Comparison of ENCODE assay signal across 2 cellular contexts in the genomic region with DNA sequence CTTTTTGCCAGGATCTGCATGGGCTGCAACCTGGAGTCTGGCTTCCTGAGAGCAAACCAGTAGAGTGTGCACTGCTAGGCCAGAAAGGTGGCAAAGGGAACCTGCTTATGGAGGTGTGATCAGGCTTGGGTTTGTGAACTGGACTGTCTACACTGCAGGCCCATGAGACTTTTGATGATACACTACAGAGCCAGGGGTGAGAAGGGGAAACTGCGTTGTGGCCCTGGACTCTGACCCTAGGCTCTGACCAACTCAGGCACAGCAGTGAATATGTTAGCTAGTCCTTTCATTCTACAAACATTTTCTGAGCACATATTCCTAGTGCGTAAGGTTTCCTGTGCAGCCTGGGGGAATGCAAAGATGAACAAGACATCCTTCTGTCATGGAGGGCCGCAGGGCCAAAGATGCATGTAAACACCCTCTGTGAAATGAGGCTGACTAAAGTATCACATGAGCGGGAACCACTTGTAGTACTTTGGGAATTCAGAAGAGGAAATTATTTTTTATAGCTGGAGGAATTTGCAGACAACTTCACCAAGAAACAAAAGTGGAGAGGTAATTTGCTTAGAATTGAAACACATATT.
TF ChIP-seq lines count a peak whose summit lies in the region.

No MANE protein-coding gene starts in this region.

TF ChIP-seq in HepG2, 621 proteins besides CTCF, POLR2A, EP300 and RAD21:
- TF ChIP-seq MLXIP (CRISPR knock-in tag; IDR thresholded peaks at IDR 0.05; ENCODE audit: borderline replicate concordance) (no peak), HMG20A (CRISPR knock-in tag; IDR thresholded peaks at IDR 0.05; ENCODE audit: borderline replicate concordance) (0 out of 2 replicates have a peak, but pooled peaks have one; percentile 33), GATAD2A (CRISPR knock-in tag; IDR thresholded peaks at IDR 0.05) (0 out of 2 replicates have a peak, but pooled peaks have one; percentile 24), ZMYM3 (CRISPR knock-in tag; IDR thresholded peaks at IDR 0.05) (0 out of 2 replicates have a peak, but pooled peaks have one; percentile 39), HNF4A (CRISPR knock-in tag; IDR thresholded peaks at IDR 0.05) (peak; percentile 64), ZSCAN20 (CRISPR knock-in tag; IDR thresholded peaks at IDR 0.05; ENCODE audit: borderline replicate concordance) (peak; percentile 99), ZNF264 (CRISPR knock-in tag; IDR thresholded peaks at IDR 0.05) (no peak), SALL1 (CRISPR knock-in tag; IDR thresholded peaks at IDR 0.05) (peak; percentile 30; the same call in 1 of the 2 replicates)
- TF ChIP-seq, protein P1, sequence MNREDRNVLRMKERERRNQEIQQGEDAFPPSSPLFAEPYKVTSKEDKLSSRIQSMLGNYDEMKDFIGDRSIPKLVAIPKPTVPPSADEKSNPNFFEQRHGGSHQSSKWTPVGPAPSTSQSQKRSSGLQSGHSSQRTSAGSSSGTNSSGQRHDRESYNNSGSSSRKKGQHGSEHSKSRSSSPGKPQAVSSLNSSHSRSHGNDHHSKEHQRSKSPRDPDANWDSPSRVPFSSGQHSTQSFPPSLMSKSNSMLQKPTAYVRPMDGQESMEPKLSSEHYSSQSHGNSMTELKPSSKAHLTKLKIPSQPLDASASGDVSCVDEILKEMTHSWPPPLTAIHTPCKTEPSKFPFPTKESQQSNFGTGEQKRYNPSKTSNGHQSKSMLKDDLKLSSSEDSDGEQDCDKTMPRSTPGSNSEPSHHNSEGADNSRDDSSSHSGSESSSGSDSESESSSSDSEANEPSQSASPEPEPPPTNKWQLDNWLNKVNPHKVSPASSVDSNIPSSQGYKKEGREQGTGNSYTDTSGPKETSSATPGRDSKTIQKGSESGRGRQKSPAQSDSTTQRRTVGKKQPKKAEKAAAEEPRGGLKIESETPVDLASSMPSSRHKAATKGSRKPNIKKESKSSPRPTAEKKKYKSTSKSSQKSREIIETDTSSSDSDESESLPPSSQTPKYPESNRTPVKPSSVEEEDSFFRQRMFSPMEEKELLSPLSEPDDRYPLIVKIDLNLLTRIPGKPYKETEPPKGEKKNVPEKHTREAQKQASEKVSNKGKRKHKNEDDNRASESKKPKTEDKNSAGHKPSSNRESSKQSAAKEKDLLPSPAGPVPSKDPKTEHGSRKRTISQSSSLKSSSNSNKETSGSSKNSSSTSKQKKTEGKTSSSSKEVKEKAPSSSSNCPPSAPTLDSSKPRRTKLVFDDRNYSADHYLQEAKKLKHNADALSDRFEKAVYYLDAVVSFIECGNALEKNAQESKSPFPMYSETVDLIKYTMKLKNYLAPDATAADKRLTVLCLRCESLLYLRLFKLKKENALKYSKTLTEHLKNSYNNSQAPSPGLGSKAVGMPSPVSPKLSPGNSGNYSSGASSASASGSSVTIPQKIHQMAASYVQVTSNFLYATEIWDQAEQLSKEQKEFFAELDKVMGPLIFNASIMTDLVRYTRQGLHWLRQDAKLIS (CRISPR knock-in tag; IDR thresholded peaks at IDR 0.05), result no peak
- TF ChIP-seq, protein P2, sequence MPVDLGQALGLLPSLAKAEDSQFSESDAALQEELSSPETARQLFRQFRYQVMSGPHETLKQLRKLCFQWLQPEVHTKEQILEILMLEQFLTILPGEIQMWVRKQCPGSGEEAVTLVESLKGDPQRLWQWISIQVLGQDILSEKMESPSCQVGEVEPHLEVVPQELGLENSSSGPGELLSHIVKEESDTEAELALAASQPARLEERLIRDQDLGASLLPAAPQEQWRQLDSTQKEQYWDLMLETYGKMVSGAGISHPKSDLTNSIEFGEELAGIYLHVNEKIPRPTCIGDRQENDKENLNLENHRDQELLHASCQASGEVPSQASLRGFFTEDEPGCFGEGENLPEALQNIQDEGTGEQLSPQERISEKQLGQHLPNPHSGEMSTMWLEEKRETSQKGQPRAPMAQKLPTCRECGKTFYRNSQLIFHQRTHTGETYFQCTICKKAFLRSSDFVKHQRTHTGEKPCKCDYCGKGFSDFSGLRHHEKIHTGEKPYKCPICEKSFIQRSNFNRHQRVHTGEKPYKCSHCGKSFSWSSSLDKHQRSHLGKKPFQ (CRISPR knock-in tag; IDR thresholded peaks at IDR 0.05; ENCODE audit: insufficient replicate concordance), result peak; percentile 53
- TF ChIP-seq, protein P3, sequence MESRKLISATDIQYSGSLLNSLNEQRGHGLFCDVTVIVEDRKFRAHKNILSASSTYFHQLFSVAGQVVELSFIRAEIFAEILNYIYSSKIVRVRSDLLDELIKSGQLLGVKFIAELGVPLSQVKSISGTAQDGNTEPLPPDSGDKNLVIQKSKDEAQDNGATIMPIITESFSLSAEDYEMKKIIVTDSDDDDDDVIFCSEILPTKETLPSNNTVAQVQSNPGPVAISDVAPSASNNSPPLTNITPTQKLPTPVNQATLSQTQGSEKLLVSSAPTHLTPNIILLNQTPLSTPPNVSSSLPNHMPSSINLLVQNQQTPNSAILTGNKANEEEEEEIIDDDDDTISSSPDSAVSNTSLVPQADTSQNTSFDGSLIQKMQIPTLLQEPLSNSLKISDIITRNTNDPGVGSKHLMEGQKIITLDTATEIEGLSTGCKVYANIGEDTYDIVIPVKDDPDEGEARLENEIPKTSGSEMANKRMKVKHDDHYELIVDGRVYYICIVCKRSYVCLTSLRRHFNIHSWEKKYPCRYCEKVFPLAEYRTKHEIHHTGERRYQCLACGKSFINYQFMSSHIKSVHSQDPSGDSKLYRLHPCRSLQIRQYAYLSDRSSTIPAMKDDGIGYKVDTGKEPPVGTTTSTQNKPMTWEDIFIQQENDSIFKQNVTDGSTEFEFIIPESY (CRISPR knock-in tag; IDR thresholded peaks at IDR 0.05), result no peak
TF ChIP-seq in HepG2: peak in this region for 7.

TF ChIP-seq in H1, 55 proteins besides CTCF, POLR2A, EP300 and RAD21:
- TF ChIP-seq, protein P4, sequence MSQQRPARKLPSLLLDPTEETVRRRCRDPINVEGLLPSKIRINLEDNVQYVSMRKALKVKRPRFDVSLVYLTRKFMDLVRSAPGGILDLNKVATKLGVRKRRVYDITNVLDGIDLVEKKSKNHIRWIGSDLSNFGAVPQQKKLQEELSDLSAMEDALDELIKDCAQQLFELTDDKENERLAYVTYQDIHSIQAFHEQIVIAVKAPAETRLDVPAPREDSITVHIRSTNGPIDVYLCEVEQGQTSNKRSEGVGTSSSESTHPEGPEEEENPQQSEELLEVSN (IDR thresholded peaks at IDR 0.05), result no peak
